ENCODE assay signal across 21 cellular contexts in the genomic region with DNA sequence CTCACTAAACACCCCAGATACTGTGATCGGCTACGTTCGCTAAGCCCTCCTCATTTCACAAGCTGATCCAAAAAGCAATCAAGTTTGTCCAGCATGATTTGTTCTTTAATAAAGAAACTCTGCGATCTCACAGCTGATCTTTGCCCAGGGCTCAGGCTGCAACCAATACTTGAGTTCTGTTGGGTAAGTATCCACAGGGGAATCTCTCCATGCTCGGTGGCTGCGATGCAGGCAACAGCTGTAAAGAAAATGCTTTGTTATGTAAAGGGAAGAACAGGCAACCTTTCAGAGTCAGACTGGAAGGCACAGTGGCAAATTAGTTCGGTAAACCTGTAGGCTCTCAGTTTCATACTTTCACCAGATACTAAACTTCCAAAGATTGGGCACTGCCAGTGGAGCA.
DNase-seq lines count a peak whose midpoint lies in the region; ATAC-seq and TF ChIP-seq lines count a peak whose summit lies in the region.
"Had no signal": no experiment of that assay in that cellular context is flagged by ENCODE, and none has a peak within 500 bp of the region (broad histone marks: within the 10 kb centered on the region; RNA-seq: fewer than 3 reads in every experiment).

No MANE protein-coding gene starts in this region.

- H3K79me2 ChIP-seq in neural progenitor cell (ENCODE audit: low read depth), result no peaks in the 10 kb centered on the region

- H3K4me1 ChIP-seq in neural progenitor cell, result peaks cover 7% of the 10 kb centered on the region
- H3K4me1 ChIP-seq: A549 had no signal

- no peaks in the 10 kb centered on the region for H3K27me3 ChIP-seq in neural progenitor cell

- no peaks in the 10 kb centered on the region for H3F3A ChIP-seq in neural progenitor cell (ENCODE audit: low read depth)

- H3K4me2 ChIP-seq in neural progenitor cell, result peak overlapping the region; percentile 8
- H3K4me2 ChIP-seq: A549 had no signal

- DNase-seq in ELF-1 (ENCODE audit: low read depth, low spot score) (peak; percentile 3), ecto neural progenitor cell (ENCODE audit: low spot score) (peak; percentile 36), glutamatergic neuron (peak; percentile 30), neural progenitor cell (ENCODE audit: low spot score) (peak; percentile 16), anterior cingulate cortex (lab: John Stamatoyannopoulos, UW) (no peak), NCI-H345 (lab: John Stamatoyannopoulos, UW) (no peak), NOMO-1 treated with dmso at 0.1 percent for 144 hours (lab: John Stamatoyannopoulos, UW; ENCODE audit: unreplicated experiment) (no peak)
- DNase-seq: AML-193; CD4-positive, alpha-beta memory T cell; DMS153; DMS79; GF-D8; GM23248; HFFc6 had no signal

- no peaks in the 10 kb centered on the region for H3K36me3 ChIP-seq in neural progenitor cell

- no peak overlapping the region for H3K4me3 ChIP-seq in neural progenitor cell
- H3K4me3 ChIP-seq: A549, GM23248 had no signal

- H3K9ac ChIP-seq in neural progenitor cell, result no peak overlapping the region
- H3K9ac ChIP-seq: GM23248 had no signal

- no peak for ATAC-seq in GM18907 (IDR thresholded peaks at IDR 0.05; ENCODE audit: unreplicated experiment)
- ATAC-seq: A549, HCT116, HepG2 had no signal

- H3K4me3 Mint-ChIP-seq in glutamatergic neuron (ENCODE audit: unreplicated experiment) (no peak overlapping the region), neural progenitor cell (no peak overlapping the region)
- H3K4me3 Mint-ChIP-seq: CD14-positive monocyte; CD4-positive, alpha-beta memory T cell; HFFc6; IgD-negative memory B cell had no signal

- H3K4me1 Mint-ChIP-seq in glutamatergic neuron (ENCODE audit: low read depth, unreplicated experiment) (peaks cover 5% of the 10 kb centered on the region), neural progenitor cell (no peaks in the 10 kb centered on the region)
- H3K4me1 Mint-ChIP-seq: CD14-positive monocyte; CD4-positive, alpha-beta memory T cell; IgD-negative memory B cell had no signal

- no peak overlapping the region for H3K27ac Mint-ChIP-seq in glutamatergic neuron (ENCODE audit: unreplicated experiment)
- H3K27ac Mint-ChIP-seq in neural progenitor cell, result no peak overlapping the region
- H3K27ac Mint-ChIP-seq: CD14-positive monocyte; CD4-positive, alpha-beta memory T cell; HFFc6; IgD-negative memory B cell had no signal

- peaks cover 2% of the 10 kb centered on the region for H3K9me3 Mint-ChIP-seq in glutamatergic neuron (ENCODE audit: unreplicated experiment)
- H3K9me3 Mint-ChIP-seq in neural progenitor cell, result no peaks in the 10 kb centered on the region

- H3K27me3 Mint-ChIP-seq in glutamatergic neuron (ENCODE audit: unreplicated experiment), result peaks cover 4% of the 10 kb centered on the region
- peaks cover 2% of the 10 kb centered on the region for H3K27me3 Mint-ChIP-seq in neural progenitor cell (ENCODE audit: insufficient read depth, low read depth)
- H3K27me3 Mint-ChIP-seq: CD4-positive, alpha-beta memory T cell; IgD-negative memory B cell had no signal

- H2AFZ ChIP-seq in neural progenitor cell (replicated peaks), result peak overlapping the region; percentile 51
- H2AFZ ChIP-seq: GM23248 had no signal

- no peak for TF ChIP-seq CTCF in glutamatergic neuron (IDR thresholded peaks at IDR 0.05; ENCODE audit: partially characterized antibody, unreplicated experiment)
- no peak for TF ChIP-seq CTCF in neural progenitor cell (IDR thresholded peaks at IDR 0.05)

- no peak overlapping the region for H3K27ac ChIP-seq in neural progenitor cell
- H3K27ac ChIP-seq: 22Rv1, A549, GM23248 had no signal

- H4K20me1 ChIP-seq in neural progenitor cell (ENCODE audit: low read depth), result no peaks in the 10 kb centered on the region

- no peaks in the 10 kb centered on the region for H3K9me3 ChIP-seq in neural progenitor cell (ENCODE audit: low read depth)
- H3K9me3 ChIP-seq: A549 had no signal

- no peaks in the 10 kb centered on the region for H3K36me3 Mint-ChIP-seq in glutamatergic neuron (ENCODE audit: unreplicated experiment)
- no peaks in the 10 kb centered on the region for H3K36me3 Mint-ChIP-seq in neural progenitor cell
- H3K36me3 Mint-ChIP-seq: CD14-positive monocyte; CD4-positive, alpha-beta memory T cell; IgD-negative memory B cell had no signal

Comparison
In these comparisons a context has a peak if more than half of its experiments do, and no peak if none do; other contexts are left out.
1. DNase-seq: peak in ELF-1 (single experiment), ecto neural progenitor cell (single experiment), glutamatergic neuron (single experiment) and neural progenitor cell (single experiment); none in anterior cingulate cortex (0 of 58), NCI-H345 (single experiment) and NOMO-1 treated with dmso at 0.1 percent for 144 hours (single experiment).